ENCODE assay signal across 16 cellular contexts in the genomic region with DNA sequence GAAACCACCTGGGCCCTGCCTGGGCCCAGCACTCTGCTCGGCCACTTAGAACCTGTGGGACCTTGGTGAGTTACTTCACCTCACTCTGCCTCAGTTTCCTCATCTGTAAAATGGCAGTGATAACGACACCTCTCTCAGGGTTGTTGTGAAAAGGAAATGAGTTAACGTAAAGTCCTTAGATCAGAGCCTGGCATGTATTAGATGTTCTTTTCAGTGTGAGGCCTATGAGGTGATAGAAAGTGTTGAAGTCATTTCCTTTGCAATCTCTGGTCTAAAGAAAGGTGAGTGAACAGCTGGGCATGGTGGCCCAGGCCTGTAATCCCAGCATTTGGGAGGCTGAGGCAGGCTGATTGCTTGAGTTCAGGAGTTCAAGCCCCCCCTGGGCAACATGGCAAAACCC. TPM values are rescaled to one million over a fixed set of nuclear protein-coding genes. Genes with fewer than 3 reads are reported as not detected.
A peak's percentile ranks its signal among the peaks of the same experiment; 100 is the strongest.
DNase-seq lines count a peak whose midpoint lies in the region; ATAC-seq and TF ChIP-seq lines count a peak whose summit lies in the region.
"Had no signal": no experiment of that assay in that cellular context is flagged by ENCODE, and none has a peak within 500 bp of the region (broad histone marks: within the 10 kb centered on the region; RNA-seq: fewer than 3 reads in every experiment).

No MANE protein-coding gene starts in this region.

- POLR2A ChIA-PET in activated CD4-positive, alpha-beta memory T cell treated with anti-CD3 and anti-CD28 coated beads for 36 hours (lab: Charles Lee) = interaction anchor here (1.4 to 3.1 kb wide), 4 partner anchors 11 to 124 kb away, joined by 3 to 17 read pairs (median 4); no protein-coding TSS in a partner anchor
- POLR2A ChIA-PET in PC-3 (lab: Charles Lee; ENCODE audit: unreplicated experiment) = no interaction called here

- H3F3A ChIP-seq in PC-3 (ENCODE audit: low read length, unreplicated experiment) = no peaks in the 10 kb centered on the region

- TF ChIP-seq CTCF in nephron progenitor cell (IDR thresholded peaks at IDR 0.05) (no peak), PC-3 (conservative IDR thresholded peaks at IDR 0.05; ENCODE audit: low read depth, low read length) (no peak)

- H3K9me3 ChIP-seq in PC-3 (ENCODE audit: low read length) = no peaks in the 10 kb centered on the region
- H3K9me3 ChIP-seq: suprapubic skin had no signal

- H3K4me3 Mint-ChIP-seq in activated CD4-positive, alpha-beta memory T cell treated with anti-CD3 and anti-CD28 coated beads for 36 hours = no peak overlapping the region
- H3K4me3 Mint-ChIP-seq in nephron progenitor cell = no peak overlapping the region

- peak overlapping the region; percentile 84 for H3K27ac Mint-ChIP-seq in activated CD4-positive, alpha-beta memory T cell treated with anti-CD3 and anti-CD28 coated beads for 36 hours
- H3K27ac Mint-ChIP-seq in nephron progenitor cell = peak overlapping the region; percentile 26

- peaks cover 58% of the 10 kb centered on the region for H3K4me1 Mint-ChIP-seq in activated CD4-positive, alpha-beta memory T cell treated with anti-CD3 and anti-CD28 coated beads for 36 hours (ENCODE audit: low read depth)
- peaks cover 46% of the 10 kb centered on the region for H3K4me1 Mint-ChIP-seq in nephron progenitor cell

- peaks cover 13% of the 10 kb centered on the region; the same call in 1 of the 2 replicates for H3K4me1 ChIP-seq in PC-3 (ENCODE audit: insufficient read depth, low read length)
- H3K4me1 ChIP-seq: suprapubic skin had no signal

- intact Hi-C loops in activated CD4-positive, alpha-beta memory T cell treated with anti-CD3 and anti-CD28 coated beads for 36 hours (cut with micrococcal nuclease) = loop anchor here (1.0 to 5.0 kb wide), 3 partner anchors 35 to 106 kb away; no protein-coding TSS in a partner anchor
- intact Hi-C loops in PC-3 (cut with micrococcal nuclease) = no loop called here

- H3K79me2 ChIP-seq in PC-3 (ENCODE audit: low read length) = no peaks in the 10 kb centered on the region

- H3K4me2 ChIP-seq in PC-3 (ENCODE audit: low read length) = no peak overlapping the region

- peaks cover 12% of the 10 kb centered on the region for H3K36me3 Mint-ChIP-seq in activated CD4-positive, alpha-beta memory T cell treated with anti-CD3 and anti-CD28 coated beads for 36 hours
- no peaks in the 10 kb centered on the region for H3K36me3 Mint-ChIP-seq in nephron progenitor cell (ENCODE audit: low read depth)

- no peak overlapping the region for H2AFZ ChIP-seq in PC-3 (ENCODE audit: low read length)

- H3K27me3 Mint-ChIP-seq in activated CD4-positive, alpha-beta memory T cell treated with anti-CD3 and anti-CD28 coated beads for 36 hours = no peaks in the 10 kb centered on the region
- H3K27me3 Mint-ChIP-seq in nephron progenitor cell (ENCODE audit: low read depth, poor library complexity) = peaks cover 4% of the 10 kb centered on the region
- H3K27me3 Mint-ChIP-seq: naive thymus-derived CD4-positive, alpha-beta T cell had no signal

- CTCF ChIA-PET in activated CD4-positive, alpha-beta memory T cell treated with anti-CD3 and anti-CD28 coated beads for 36 hours (lab: Charles Lee) = interaction anchor here (0.6 to 4.3 kb wide), 15 partner anchors 9 to 343 kb away, joined by 3 to 29 read pairs (median 4); partner anchors contain the start of gene KSR1
- CTCF ChIA-PET in PC-3 (lab: Charles Lee) = no interaction called here

- no peaks in the 10 kb centered on the region for H3K9me2 ChIP-seq in PC-3 (replicated peaks; ENCODE audit: low read length)

- DNase-seq in activated CD4-positive, alpha-beta memory T cell treated with anti-CD3 and anti-CD28 coated beads for 36 hours = peak; percentile 37
- DNase-seq in nephron progenitor cell = no peak
- no peak for DNase-seq in iPS-NIHi7 (ENCODE audit: extremely low spot score)
- DNase-seq in PC-3 = no peak
- DNase-seq: head of caudate nucleus, left colon, NCI-H187, NCI-H69, SHP77 had no signal

- ATAC-seq in GM18511 (IDR thresholded peaks at IDR 0.05; ENCODE audit: unreplicated experiment) = peak; percentile 34
- ATAC-seq in GM21390 (IDR thresholded peaks at IDR 0.05; ENCODE audit: unreplicated experiment) = peak; percentile 26
- ATAC-seq in HG03342 (IDR thresholded peaks at IDR 0.05; ENCODE audit: unreplicated experiment) = no peak
- no peak for ATAC-seq in PC-3
- ATAC-seq: left colon; naive thymus-derived CD4-positive, alpha-beta T cell; sciatic nerve had no signal

- BruUV-seq in PC-3 (replicated peaks; lab: Mats Ljungman, UMichigan) = no TSS peak

- no peak overlapping the region for H3K9ac ChIP-seq in PC-3 (ENCODE audit: low read length)

- no peaks in the 10 kb centered on the region for H3K27me3 ChIP-seq in PC-3 (ENCODE audit: low read length)
- H3K27me3 ChIP-seq: suprapubic skin had no signal

- no peaks in the 10 kb centered on the region for H3K36me3 ChIP-seq in PC-3 (ENCODE audit: low read depth, low read length)

- no peak overlapping the region for H3K27ac ChIP-seq in PC-3 (ENCODE audit: low read length)
- H3K27ac ChIP-seq: suprapubic skin had no signal

- H4K20me1 ChIP-seq in PC-3 (ENCODE audit: low read length) = no peaks in the 10 kb centered on the region

- no peak overlapping the region for H3K4me3 ChIP-seq in PC-3 (ENCODE audit: low read length)
- H3K4me3 ChIP-seq: suprapubic skin had no signal

- H3K9me3 Mint-ChIP-seq in activated CD4-positive, alpha-beta memory T cell treated with anti-CD3 and anti-CD28 coated beads for 36 hours = no peaks in the 10 kb centered on the region
- no peaks in the 10 kb centered on the region for H3K9me3 Mint-ChIP-seq in nephron progenitor cell
- H3K9me3 Mint-ChIP-seq: naive thymus-derived CD4-positive, alpha-beta T cell had no signal

RNA-seq across cellular contexts. Expression of gene LGALS9, which starts 51.7 kb away (rescaled TPM):
- total RNA-seq in activated CD4-positive, alpha-beta memory T cell treated with anti-CD3 and anti-CD28 coated beads for 36 hours = 10 to 100 TPM; 44.3 to 45.4 TPM
- total RNA-seq in PC-3 (2014; rRNA removed) = 1.1 TPM in 1 of 2 replicates, not detected in the other
- total RNA-seq: G401 had no signal

Comparison
In these comparisons a context has a peak if more than half of its experiments do, and no peak if none do; other contexts are left out.
1. ATAC-seq: peak in GM18511 (single experiment) and GM21390 (single experiment); none in HG03342 (single experiment) and PC-3 (single experiment).
2. RNA of gene LGALS9, which starts 51.7 kb away (total RNA-seq): 44.3 to 45.4 TPM in activated CD4-positive, alpha-beta memory T cell treated with anti-CD3 and anti-CD28 coated beads for 36 hours; 1.1 TPM in PC-3; every median in the first group is over 10 times any median in the second.